ENCODE assay signal across 8 cellular contexts in genomic region chrX:129115104-129115503, GRCh38.
DNase-seq lines count a peak whose midpoint lies in the region; ATAC-seq, FAIRE-seq and TF ChIP-seq lines count a peak whose summit lies in the region.

No MANE protein-coding gene starts in this region.

- no peaks in the 10 kb centered on the region for H3K9me3 ChIP-seq in lower lobe of right lung

- no peak overlapping the region for H3K27ac Mint-ChIP-seq in endothelial cell (ENCODE audit: unreplicated experiment)

- intact Hi-C loops in lower lobe of right lung (cut with DNase I) = no loop called here

- H3K36me3 ChIP-seq in lower lobe of right lung = no peaks in the 10 kb centered on the region

- TF ChIP-seq POLR2A in GM12891 (IDR thresholded peaks at IDR 0.05; ENCODE audit: low read depth, low read length) = no peak

- H3K4me3 Mint-ChIP-seq in endothelial cell (ENCODE audit: unreplicated experiment) = no peak overlapping the region

- H3K27me3 ChIP-seq in lower lobe of right lung (ENCODE audit: low read depth) = no peaks in the 10 kb centered on the region

- FAIRE-seq in GM12891 (lab: Jason Lieb, UNC) = no peak

- no peaks in the 10 kb centered on the region for H3K9me3 Mint-ChIP-seq in endothelial cell (ENCODE audit: unreplicated experiment)

- TF ChIP-seq CTCF in endothelial cell (IDR thresholded peaks at IDR 0.05; ENCODE audit: unreplicated experiment) = peak; percentile 45
- TF ChIP-seq CTCF in lower lobe of right lung (IDR thresholded peaks at IDR 0.05) = no peak

- no peaks in the 10 kb centered on the region for H3K4me1 Mint-ChIP-seq in endothelial cell (ENCODE audit: unreplicated experiment)

- no peaks in the 10 kb centered on the region for H3K4me1 ChIP-seq in lower lobe of right lung

- peaks cover 1% of the 10 kb centered on the region for H3K27me3 Mint-ChIP-seq in endothelial cell (ENCODE audit: unreplicated experiment)

- peak; percentile 81 for ATAC-seq in HG02938 (IDR thresholded peaks at IDR 0.05; ENCODE audit: unreplicated experiment)
- ATAC-seq in lower lobe of right lung = no peak

- H3K36me3 Mint-ChIP-seq in endothelial cell (ENCODE audit: low read depth, unreplicated experiment) = no peaks in the 10 kb centered on the region

- no peak overlapping the region for H3K4me3 ChIP-seq in lower lobe of right lung

- H3K27ac ChIP-seq in lower lobe of right lung = no peak overlapping the region

- DNase-seq in AG08395 (ENCODE audit: low spot score) = peak; percentile 6
- peak; percentile 1 for DNase-seq in GM12891 (ENCODE audit: insufficient read length, low spot score)
- peak; percentile 38 for DNase-seq in NCI-H524 treated with DMSO at 0.1 percent for 48 hours (lab: John Stamatoyannopoulos, UW)
- peak; percentile 57 for DNase-seq in endothelial cell (ENCODE audit: low spot score)
- no peak for DNase-seq in lower lobe of right lung
- no peak for DNase-seq in Ammon's horn (ENCODE audit: low spot score)
- DNase-seq in HPDE6-E6E7 (ENCODE audit: extremely low spot score) = no peak

TF ChIP-seq in GM12891, 5 proteins besides CTCF, POLR2A, EP300 and RAD21:
- TF ChIP-seq SPI1 (IDR thresholded peaks at IDR 0.05; ENCODE audit: low read depth, low read length) (no peak), POU2F2 (IDR thresholded peaks at IDR 0.05; ENCODE audit: low read depth, low read length) (no peak), POLR2AphosphoS5 (IDR thresholded peaks at IDR 0.05; ENCODE audit: low read depth, low read length) (no peak), TAF1 (IDR thresholded peaks at IDR 0.05; ENCODE audit: low read depth, low read length) (no peak), PAX5 (IDR thresholded peaks at IDR 0.05; ENCODE audit: insufficient read depth, low read length, severe bottlenecking) (no peak)

Comparison
In these comparisons a context has a peak if more than half of its experiments do, and no peak if none do; other contexts are left out.
1. DNase-seq: peak in AG08395 (single experiment), GM12891 (single experiment), NCI-H524 treated with DMSO at 0.1 percent for 48 hours (single experiment) and endothelial cell (single experiment); none in lower lobe of right lung (single experiment), Ammon's horn (single experiment) and HPDE6-E6E7 (single experiment).